Comparison of ENCODE assay signal across 8 cellular contexts in genomic region chr16:61228371-61228770, GRCh38.
"Had no signal": no experiment of that assay in that cellular context is flagged by ENCODE, and none has a peak within 500 bp of the region (broad histone marks: within the 10 kb centered on the region; RNA-seq: fewer than 3 reads in every experiment).

No MANE protein-coding gene starts in this region.

- H3K4me3 ChIP-seq: GM12878 had no signal

- ATAC-seq: GM12878 had no signal

- DNase-seq: GDM1, GF-D8 had no signal

- FAIRE-seq: G401.6, GM12878, GM12891, GM12892, GM18507, GM19239 had no signal
